Comparison of ENCODE assay signal across 1 cellular context in the genomic region with DNA sequence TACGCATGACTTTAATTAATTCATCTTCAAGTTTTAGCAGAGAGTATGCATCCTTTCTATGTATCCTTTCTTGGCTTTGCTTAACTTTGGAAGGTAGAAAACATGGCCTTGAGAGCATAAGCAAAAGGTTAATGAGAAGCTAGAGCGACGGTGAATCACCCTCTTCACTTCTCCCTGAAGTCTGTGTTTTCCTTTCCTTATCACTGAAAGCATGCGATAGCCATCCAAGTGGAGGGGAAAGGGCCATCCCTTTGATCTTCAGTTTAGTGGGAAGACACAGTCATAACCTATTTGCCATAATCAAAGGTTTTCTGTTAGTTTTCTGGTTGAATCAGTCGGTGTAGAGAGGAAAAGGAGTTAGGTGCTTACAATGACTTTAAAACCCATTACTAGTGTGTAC.
TF ChIP-seq lines count a peak whose summit lies in the region.

No MANE protein-coding gene starts in this region.

TF ChIP-seq in HepG2, 621 proteins besides CTCF, POLR2A, EP300 and RAD21 (continued from another document and continues in another):
- TF ChIP-seq, protein P1, sequence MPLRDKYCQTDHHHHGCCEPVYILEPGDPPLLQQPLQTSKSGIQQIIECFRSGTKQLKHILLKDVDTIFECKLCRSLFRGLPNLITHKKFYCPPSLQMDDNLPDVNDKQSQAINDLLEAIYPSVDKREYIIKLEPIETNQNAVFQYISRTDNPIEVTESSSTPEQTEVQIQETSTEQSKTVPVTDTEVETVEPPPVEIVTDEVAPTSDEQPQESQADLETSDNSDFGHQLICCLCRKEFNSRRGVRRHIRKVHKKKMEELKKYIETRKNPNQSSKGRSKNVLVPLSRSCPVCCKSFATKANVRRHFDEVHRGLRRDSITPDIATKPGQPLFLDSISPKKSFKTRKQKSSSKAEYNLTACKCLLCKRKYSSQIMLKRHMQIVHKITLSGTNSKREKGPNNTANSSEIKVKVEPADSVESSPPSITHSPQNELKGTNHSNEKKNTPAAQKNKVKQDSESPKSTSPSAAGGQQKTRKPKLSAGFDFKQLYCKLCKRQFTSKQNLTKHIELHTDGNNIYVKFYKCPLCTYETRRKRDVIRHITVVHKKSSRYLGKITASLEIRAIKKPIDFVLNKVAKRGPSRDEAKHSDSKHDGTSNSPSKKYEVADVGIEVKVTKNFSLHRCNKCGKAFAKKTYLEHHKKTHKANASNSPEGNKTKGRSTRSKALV (CRISPR knock-in tag; IDR thresholded peaks at IDR 0.05) = no peak
- TF ChIP-seq ATAD3A (CRISPR knock-in tag; IDR thresholded peaks at IDR 0.05) = no peak
- no peak for TF ChIP-seq ZMYM2 (CRISPR knock-in tag; IDR thresholded peaks at IDR 0.05)
- TF ChIP-seq, protein P2, sequence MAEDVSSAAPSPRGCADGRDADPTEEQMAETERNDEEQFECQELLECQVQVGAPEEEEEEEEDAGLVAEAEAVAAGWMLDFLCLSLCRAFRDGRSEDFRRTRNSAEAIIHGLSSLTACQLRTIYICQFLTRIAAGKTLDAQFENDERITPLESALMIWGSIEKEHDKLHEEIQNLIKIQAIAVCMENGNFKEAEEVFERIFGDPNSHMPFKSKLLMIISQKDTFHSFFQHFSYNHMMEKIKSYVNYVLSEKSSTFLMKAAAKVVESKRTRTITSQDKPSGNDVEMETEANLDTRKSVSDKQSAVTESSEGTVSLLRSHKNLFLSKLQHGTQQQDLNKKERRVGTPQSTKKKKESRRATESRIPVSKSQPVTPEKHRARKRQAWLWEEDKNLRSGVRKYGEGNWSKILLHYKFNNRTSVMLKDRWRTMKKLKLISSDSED (CRISPR knock-in tag; IDR thresholded peaks at IDR 0.05) = no peak
- no peak for TF ChIP-seq TBP (CRISPR knock-in tag; IDR thresholded peaks at IDR 0.05)
- TF ChIP-seq, protein P3, sequence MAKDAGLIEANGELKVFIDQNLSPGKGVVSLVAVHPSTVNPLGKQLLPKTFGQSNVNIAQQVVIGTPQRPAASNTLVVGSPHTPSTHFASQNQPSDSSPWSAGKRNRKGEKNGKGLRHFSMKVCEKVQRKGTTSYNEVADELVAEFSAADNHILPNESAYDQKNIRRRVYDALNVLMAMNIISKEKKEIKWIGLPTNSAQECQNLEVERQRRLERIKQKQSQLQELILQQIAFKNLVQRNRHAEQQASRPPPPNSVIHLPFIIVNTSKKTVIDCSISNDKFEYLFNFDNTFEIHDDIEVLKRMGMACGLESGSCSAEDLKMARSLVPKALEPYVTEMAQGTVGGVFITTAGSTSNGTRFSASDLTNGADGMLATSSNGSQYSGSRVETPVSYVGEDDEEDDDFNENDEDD (CRISPR knock-in tag; IDR thresholded peaks at IDR 0.05; ENCODE audit: borderline replicate concordance) = no peak
- TF ChIP-seq FIP1L1 (IDR thresholded peaks at IDR 0.05; ENCODE audit: borderline replicate concordance, insufficient read depth, low read depth, low read length) = no peak
- TF ChIP-seq SNAI1 (CRISPR knock-in tag; IDR thresholded peaks at IDR 0.05; ENCODE audit: borderline replicate concordance) = no peak
- TF ChIP-seq GZF1 (CRISPR knock-in tag; IDR thresholded peaks at IDR 0.05) = no peak
- TF ChIP-seq TCF7L2 (IDR thresholded peaks at IDR 0.05; ENCODE audit: low read depth, low read length) = peak; percentile 91
- no peak for TF ChIP-seq ADNP (CRISPR knock-in tag; IDR thresholded peaks at IDR 0.05)
- no peak for TF ChIP-seq THYN1 (CRISPR knock-in tag; IDR thresholded peaks at IDR 0.05; ENCODE audit: borderline replicate concordance, low read depth)
- TF ChIP-seq HMGA1 (CRISPR knock-in tag; conservative IDR thresholded peaks at IDR 0.05) = no peak
- no peak for TF ChIP-seq ARNT2 (CRISPR knock-in tag; IDR thresholded peaks at IDR 0.05; ENCODE audit: low read depth)
- no peak for TF ChIP-seq ZNF431 (CRISPR knock-in tag; IDR thresholded peaks at IDR 0.05; ENCODE audit: borderline replicate concordance, low read depth)
- no peak for TF ChIP-seq KLF11 (CRISPR knock-in tag; IDR thresholded peaks at IDR 0.05)
- 0 out of 2 replicates have a peak, but pooled peaks have one; percentile 31 for TF ChIP-seq HOXA3 (CRISPR knock-in tag; IDR thresholded peaks at IDR 0.05)
- TF ChIP-seq, protein P4, sequence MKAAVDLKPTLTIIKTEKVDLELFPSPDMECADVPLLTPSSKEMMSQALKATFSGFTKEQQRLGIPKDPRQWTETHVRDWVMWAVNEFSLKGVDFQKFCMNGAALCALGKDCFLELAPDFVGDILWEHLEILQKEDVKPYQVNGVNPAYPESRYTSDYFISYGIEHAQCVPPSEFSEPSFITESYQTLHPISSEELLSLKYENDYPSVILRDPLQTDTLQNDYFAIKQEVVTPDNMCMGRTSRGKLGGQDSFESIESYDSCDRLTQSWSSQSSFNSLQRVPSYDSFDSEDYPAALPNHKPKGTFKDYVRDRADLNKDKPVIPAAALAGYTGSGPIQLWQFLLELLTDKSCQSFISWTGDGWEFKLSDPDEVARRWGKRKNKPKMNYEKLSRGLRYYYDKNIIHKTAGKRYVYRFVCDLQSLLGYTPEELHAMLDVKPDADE (CRISPR knock-in tag; IDR thresholded peaks at IDR 0.05) = no peak
- TF ChIP-seq SIX4 (CRISPR knock-in tag; IDR thresholded peaks at IDR 0.05) = peak; percentile 59
- no peak for TF ChIP-seq KDM2A (CRISPR knock-in tag; IDR thresholded peaks at IDR 0.05; ENCODE audit: borderline replicate concordance, low read depth)
- TF ChIP-seq NFKBIZ (CRISPR knock-in tag; IDR thresholded peaks at IDR 0.05) = peak; percentile 53; the same call in 1 of the 2 replicates
- TF ChIP-seq ZNF891 (CRISPR knock-in tag; IDR thresholded peaks at IDR 0.05) = no peak
- TF ChIP-seq, protein P5, sequence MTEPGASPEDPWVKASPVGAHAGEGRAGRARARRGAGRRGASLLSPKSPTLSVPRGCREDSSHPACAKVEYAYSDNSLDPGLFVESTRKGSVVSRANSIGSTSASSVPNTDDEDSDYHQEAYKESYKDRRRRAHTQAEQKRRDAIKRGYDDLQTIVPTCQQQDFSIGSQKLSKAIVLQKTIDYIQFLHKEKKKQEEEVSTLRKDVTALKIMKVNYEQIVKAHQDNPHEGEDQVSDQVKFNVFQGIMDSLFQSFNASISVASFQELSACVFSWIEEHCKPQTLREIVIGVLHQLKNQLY (CRISPR knock-in tag; IDR thresholded peaks at IDR 0.05) = peak; percentile 92
- TF ChIP-seq, protein P6, sequence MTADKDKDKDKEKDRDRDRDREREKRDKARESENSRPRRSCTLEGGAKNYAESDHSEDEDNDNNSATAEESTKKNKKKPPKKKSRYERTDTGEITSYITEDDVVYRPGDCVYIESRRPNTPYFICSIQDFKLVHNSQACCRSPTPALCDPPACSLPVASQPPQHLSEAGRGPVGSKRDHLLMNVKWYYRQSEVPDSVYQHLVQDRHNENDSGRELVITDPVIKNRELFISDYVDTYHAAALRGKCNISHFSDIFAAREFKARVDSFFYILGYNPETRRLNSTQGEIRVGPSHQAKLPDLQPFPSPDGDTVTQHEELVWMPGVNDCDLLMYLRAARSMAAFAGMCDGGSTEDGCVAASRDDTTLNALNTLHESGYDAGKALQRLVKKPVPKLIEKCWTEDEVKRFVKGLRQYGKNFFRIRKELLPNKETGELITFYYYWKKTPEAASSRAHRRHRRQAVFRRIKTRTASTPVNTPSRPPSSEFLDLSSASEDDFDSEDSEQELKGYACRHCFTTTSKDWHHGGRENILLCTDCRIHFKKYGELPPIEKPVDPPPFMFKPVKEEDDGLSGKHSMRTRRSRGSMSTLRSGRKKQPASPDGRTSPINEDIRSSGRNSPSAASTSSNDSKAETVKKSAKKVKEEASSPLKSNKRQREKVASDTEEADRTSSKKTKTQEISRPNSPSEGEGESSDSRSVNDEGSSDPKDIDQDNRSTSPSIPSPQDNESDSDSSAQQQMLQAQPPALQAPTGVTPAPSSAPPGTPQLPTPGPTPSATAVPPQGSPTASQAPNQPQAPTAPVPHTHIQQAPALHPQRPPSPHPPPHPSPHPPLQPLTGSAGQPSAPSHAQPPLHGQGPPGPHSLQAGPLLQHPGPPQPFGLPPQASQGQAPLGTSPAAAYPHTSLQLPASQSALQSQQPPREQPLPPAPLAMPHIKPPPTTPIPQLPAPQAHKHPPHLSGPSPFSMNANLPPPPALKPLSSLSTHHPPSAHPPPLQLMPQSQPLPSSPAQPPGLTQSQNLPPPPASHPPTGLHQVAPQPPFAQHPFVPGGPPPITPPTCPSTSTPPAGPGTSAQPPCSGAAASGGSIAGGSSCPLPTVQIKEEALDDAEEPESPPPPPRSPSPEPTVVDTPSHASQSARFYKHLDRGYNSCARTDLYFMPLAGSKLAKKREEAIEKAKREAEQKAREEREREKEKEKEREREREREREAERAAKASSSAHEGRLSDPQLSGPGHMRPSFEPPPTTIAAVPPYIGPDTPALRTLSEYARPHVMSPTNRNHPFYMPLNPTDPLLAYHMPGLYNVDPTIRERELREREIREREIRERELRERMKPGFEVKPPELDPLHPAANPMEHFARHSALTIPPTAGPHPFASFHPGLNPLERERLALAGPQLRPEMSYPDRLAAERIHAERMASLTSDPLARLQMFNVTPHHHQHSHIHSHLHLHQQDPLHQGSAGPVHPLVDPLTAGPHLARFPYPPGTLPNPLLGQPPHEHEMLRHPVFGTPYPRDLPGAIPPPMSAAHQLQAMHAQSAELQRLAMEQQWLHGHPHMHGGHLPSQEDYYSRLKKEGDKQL (CRISPR knock-in tag; IDR thresholded peaks at IDR 0.05; ENCODE audit: low read depth) = peak; percentile 80; the same call in 1 of the 2 replicates
- TF ChIP-seq HHEX (CRISPR knock-in tag; IDR thresholded peaks at IDR 0.05) = peak; percentile 88
- TF ChIP-seq KDM5B (CRISPR knock-in tag; IDR thresholded peaks at IDR 0.05; ENCODE audit: borderline replicate concordance) = no peak
- TF ChIP-seq, protein P7, sequence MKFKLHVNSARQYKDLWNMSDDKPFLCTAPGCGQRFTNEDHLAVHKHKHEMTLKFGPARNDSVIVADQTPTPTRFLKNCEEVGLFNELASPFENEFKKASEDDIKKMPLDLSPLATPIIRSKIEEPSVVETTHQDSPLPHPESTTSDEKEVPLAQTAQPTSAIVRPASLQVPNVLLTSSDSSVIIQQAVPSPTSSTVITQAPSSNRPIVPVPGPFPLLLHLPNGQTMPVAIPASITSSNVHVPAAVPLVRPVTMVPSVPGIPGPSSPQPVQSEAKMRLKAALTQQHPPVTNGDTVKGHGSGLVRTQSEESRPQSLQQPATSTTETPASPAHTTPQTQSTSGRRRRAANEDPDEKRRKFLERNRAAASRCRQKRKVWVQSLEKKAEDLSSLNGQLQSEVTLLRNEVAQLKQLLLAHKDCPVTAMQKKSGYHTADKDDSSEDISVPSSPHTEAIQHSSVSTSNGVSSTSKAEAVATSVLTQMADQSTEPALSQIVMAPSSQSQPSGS (CRISPR knock-in tag; IDR thresholded peaks at IDR 0.05) = peak; percentile 73; the same call in 1 of the 2 replicates
- no peak for TF ChIP-seq KLF16 (CRISPR knock-in tag; IDR thresholded peaks at IDR 0.05)
- TF ChIP-seq, protein P8, sequence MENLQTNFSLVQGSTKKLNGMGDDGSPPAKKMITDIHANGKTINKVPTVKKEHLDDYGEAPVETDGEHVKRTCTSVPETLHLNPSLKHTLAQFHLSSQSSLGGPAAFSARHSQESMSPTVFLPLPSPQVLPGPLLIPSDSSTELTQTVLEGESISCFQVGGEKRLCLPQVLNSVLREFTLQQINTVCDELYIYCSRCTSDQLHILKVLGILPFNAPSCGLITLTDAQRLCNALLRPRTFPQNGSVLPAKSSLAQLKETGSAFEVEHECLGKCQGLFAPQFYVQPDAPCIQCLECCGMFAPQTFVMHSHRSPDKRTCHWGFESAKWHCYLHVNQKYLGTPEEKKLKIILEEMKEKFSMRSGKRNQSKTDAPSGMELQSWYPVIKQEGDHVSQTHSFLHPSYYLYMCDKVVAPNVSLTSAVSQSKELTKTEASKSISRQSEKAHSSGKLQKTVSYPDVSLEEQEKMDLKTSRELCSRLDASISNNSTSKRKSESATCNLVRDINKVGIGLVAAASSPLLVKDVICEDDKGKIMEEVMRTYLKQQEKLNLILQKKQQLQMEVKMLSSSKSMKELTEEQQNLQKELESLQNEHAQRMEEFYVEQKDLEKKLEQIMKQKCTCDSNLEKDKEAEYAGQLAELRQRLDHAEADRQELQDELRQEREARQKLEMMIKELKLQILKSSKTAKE (CRISPR knock-in tag; IDR thresholded peaks at IDR 0.05; ENCODE audit: borderline replicate concordance) = peak; percentile 70; the same call in 1 of the 2 replicates
- no peak for TF ChIP-seq RFX5 (IDR thresholded peaks at IDR 0.05; ENCODE audit: low read depth, low read length)
- no peak for TF ChIP-seq ZNF20 (CRISPR knock-in tag; IDR thresholded peaks at IDR 0.05)
- no peak for TF ChIP-seq ARNT (IDR thresholded peaks at IDR 0.05)
- no peak for TF ChIP-seq ZNF224 (CRISPR knock-in tag; IDR thresholded peaks at IDR 0.05)
- TF ChIP-seq GATAD1 (CRISPR knock-in tag; IDR thresholded peaks at IDR 0.05) = peak; percentile 41; the same call in 1 of the 2 replicates
- no peak for TF ChIP-seq GTF3A (CRISPR knock-in tag; conservative IDR thresholded peaks at IDR 0.05)
- TF ChIP-seq STAG1 (CRISPR knock-in tag; IDR thresholded peaks at IDR 0.05) = peak; percentile 6; the same call in 1 of the 2 replicates
- TF ChIP-seq, protein P9, sequence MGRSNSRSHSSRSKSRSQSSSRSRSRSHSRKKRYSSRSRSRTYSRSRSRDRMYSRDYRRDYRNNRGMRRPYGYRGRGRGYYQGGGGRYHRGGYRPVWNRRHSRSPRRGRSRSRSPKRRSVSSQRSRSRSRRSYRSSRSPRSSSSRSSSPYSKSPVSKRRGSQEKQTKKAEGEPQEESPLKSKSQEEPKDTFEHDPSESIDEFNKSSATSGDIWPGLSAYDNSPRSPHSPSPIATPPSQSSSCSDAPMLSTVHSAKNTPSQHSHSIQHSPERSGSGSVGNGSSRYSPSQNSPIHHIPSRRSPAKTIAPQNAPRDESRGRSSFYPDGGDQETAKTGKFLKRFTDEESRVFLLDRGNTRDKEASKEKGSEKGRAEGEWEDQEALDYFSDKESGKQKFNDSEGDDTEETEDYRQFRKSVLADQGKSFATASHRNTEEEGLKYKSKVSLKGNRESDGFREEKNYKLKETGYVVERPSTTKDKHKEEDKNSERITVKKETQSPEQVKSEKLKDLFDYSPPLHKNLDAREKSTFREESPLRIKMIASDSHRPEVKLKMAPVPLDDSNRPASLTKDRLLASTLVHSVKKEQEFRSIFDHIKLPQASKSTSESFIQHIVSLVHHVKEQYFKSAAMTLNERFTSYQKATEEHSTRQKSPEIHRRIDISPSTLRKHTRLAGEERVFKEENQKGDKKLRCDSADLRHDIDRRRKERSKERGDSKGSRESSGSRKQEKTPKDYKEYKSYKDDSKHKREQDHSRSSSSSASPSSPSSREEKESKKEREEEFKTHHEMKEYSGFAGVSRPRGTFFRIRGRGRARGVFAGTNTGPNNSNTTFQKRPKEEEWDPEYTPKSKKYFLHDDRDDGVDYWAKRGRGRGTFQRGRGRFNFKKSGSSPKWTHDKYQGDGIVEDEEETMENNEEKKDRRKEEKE (IDR thresholded peaks at IDR 0.05) = no peak
- TF ChIP-seq, protein P10, sequence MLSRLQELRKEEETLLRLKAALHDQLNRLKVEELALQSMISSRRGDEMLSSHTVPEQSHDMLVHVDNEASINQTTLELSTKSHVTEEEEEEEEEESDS (CRISPR knock-in tag; IDR thresholded peaks at IDR 0.05; ENCODE audit: borderline replicate concordance) = no peak
- no peak for TF ChIP-seq PHB2 (IDR thresholded peaks at IDR 0.05; ENCODE audit: partially characterized antibody)
- no peak for TF ChIP-seq ZNF607 (CRISPR knock-in tag; IDR thresholded peaks at IDR 0.05; ENCODE audit: borderline replicate concordance)
- TF ChIP-seq ZNF816 (CRISPR knock-in tag; IDR thresholded peaks at IDR 0.05; ENCODE audit: borderline replicate concordance) = no peak
- 0 out of 2 replicates have a peak, but pooled peaks have one; percentile 46 for TF ChIP-seq ZBTB20 (CRISPR knock-in tag; IDR thresholded peaks at IDR 0.05; ENCODE audit: borderline replicate concordance, low read depth)
- TF ChIP-seq, protein P11, sequence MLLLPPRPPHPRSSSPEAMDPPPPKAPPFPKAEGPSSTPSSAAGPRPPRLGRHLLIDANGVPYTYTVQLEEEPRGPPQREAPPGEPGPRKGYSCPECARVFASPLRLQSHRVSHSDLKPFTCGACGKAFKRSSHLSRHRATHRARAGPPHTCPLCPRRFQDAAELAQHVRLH (CRISPR knock-in tag; IDR thresholded peaks at IDR 0.05; ENCODE audit: borderline replicate concordance, low read depth) = peak; percentile 54; the same call in 1 of the 2 replicates
- TF ChIP-seq ZFP90 (CRISPR knock-in tag; IDR thresholded peaks at IDR 0.05; ENCODE audit: borderline replicate concordance) = no peak
